In the genomic region with DNA sequence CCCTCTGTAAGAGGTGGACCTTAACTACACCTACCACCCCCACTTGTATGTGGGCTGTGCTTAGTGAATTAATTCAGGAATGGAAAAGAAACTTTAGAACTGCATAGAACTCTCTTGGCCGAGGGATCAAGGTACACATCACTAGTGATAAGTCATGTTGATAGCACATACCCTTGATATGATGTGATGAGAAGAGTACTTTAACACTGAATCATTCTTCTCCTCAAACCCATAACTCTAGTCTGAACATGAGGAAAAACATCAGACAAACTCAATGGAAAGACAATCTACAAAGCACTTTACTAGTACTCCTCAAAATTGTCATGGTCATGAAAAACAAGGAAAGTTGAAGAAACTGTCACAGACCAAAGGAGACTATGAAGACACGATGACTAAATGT, we compare ENCODE assay signal across 18 cellular contexts.
A peak's percentile ranks its signal among the peaks of the same experiment; 100 is the strongest.
DNase-seq lines count a peak whose midpoint lies in the region; ATAC-seq, FAIRE-seq and TF ChIP-seq lines count a peak whose summit lies in the region.
"Had no signal": no experiment of that assay in that cellular context is flagged by ENCODE, and none has a peak within 500 bp of the region (broad histone marks: within the 10 kb centered on the region; RNA-seq: fewer than 3 reads in every experiment).

No MANE protein-coding gene starts in this region.

- no peak for ATAC-seq in HG03097 (IDR thresholded peaks at IDR 0.05; ENCODE audit: low FRiP score, unreplicated experiment)

- H2AFZ ChIP-seq in keratinocyte (ENCODE audit: control insufficient read depth, low read length) = no peak overlapping the region

- dilution Hi-C loops in keratinocyte (cut with MboI; ENCODE audit: extremely low pct_ligation_motif_present, low sequenced_read_pairs) = no loop called here

- H3K27me3 ChIP-seq in bronchial epithelial cell (ENCODE audit: control insufficient read depth, insufficient read depth, low read length) = no peaks in the 10 kb centered on the region
- H3K27me3 ChIP-seq in keratinocyte (ENCODE audit: control insufficient read depth, extremely low read depth, insufficient read depth, low read length) = no peaks in the 10 kb centered on the region

- H3K36me3 ChIP-seq in bronchial epithelial cell (ENCODE audit: control insufficient read depth, insufficient read depth, low read length) = no peaks in the 10 kb centered on the region
- H3K36me3 ChIP-seq in keratinocyte (ENCODE audit: control insufficient read depth in 2 of 2, extremely low read depth in 1 of 2, insufficient read depth in 2 of 2, low read length in 2 of 2) = no peaks in the 10 kb centered on the region

- TF ChIP-seq CTCF in bronchial epithelial cell (IDR thresholded peaks at IDR 0.05; ENCODE audit: insufficient read depth, low read length, severe bottlenecking) = no peak
- TF ChIP-seq CTCF in keratinocyte (optimal IDR thresholded peaks at IDR 0.05 in 1 of 3, IDR thresholded peaks at IDR 0.05 in 1 of 3, conservative IDR thresholded peaks at IDR 0.05 in 1 of 3; ENCODE audit: extremely low read depth in 1 of 3, insufficient read depth in 2 of 3, low read length in 3 of 3) = no peak

- H3K9me1 ChIP-seq in keratinocyte (ENCODE audit: control insufficient read depth, extremely low read depth, insufficient read depth, low read length) = no peaks in the 10 kb centered on the region

- H3K4me3 ChIP-seq in bronchial epithelial cell (ENCODE audit: low read depth, low read length) (no peak overlapping the region), keratinocyte (ENCODE audit: control insufficient read depth in 2 of 3, extremely low read depth in 1 of 3, insufficient read depth in 2 of 3, low read depth in 1 of 3, low read length in 3 of 3) (no peak overlapping the region)

- FAIRE-seq in bronchial epithelial cell (lab: Jason Lieb, UNC) (no peak), keratinocyte (lab: Jason Lieb, UNC) (peak; percentile 57)
- FAIRE-seq: GM12891, GM18507 had no signal

- DNase-seq in NCI-H226 (peak; percentile 26), bronchial epithelial cell (ENCODE audit: low read depth) (peak; percentile 67), keratinocyte (ENCODE audit: low read depth, low spot score) (no peak), NCI-H2227 treated with DMSO at 0.1 percent for 48 hours (lab: John Stamatoyannopoulos, UW) (no peak)
- DNase-seq in effector CD4-positive, alpha-beta T cell = no peak
- DNase-seq: C1 segment of cervical spinal cord; Calu3; CD4-positive, alpha-beta memory T cell; COR-L47; DMS53; DMS79 treated with DMSO at 0.1 percent for 48 hours; GF-D8; GOT3; H7; HCEC 1CT had no signal

- H3K27ac ChIP-seq in keratinocyte (ENCODE audit: control insufficient read depth, insufficient read depth, low read length) = no peak overlapping the region

- H3K9ac ChIP-seq in keratinocyte (ENCODE audit: control insufficient read depth, extremely low read depth, insufficient read depth, low read length) = no peak overlapping the region

- H4K20me1 ChIP-seq in keratinocyte (ENCODE audit: control insufficient read depth, extremely low read depth, insufficient read depth, low read length) = no peaks in the 10 kb centered on the region

- no peaks in the 10 kb centered on the region for H3K4me1 ChIP-seq in keratinocyte (ENCODE audit: control insufficient read depth, extremely low read depth, insufficient read depth, low read length)

- H3K9me3 ChIP-seq in keratinocyte (ENCODE audit: control insufficient read depth, low read depth, low read length) = no peaks in the 10 kb centered on the region

- no peak overlapping the region for H3K4me2 ChIP-seq in keratinocyte (ENCODE audit: control insufficient read depth, extremely low read depth, insufficient read depth, low read depth, low read length)

- no peaks in the 10 kb centered on the region for H3K79me2 ChIP-seq in keratinocyte (ENCODE audit: control insufficient read depth, insufficient read depth, low read length)

Comparison
In these comparisons a context has a peak if more than half of its experiments do, and no peak if none do; other contexts are left out.
1. DNase-seq: peak in NCI-H226 (single experiment) and bronchial epithelial cell (single experiment); none in keratinocyte (single experiment), NCI-H2227 treated with DMSO at 0.1 percent for 48 hours (single experiment) and effector CD4-positive, alpha-beta T cell (single experiment).